ENCODE assay signal across 18 cellular contexts in the genomic region with DNA sequence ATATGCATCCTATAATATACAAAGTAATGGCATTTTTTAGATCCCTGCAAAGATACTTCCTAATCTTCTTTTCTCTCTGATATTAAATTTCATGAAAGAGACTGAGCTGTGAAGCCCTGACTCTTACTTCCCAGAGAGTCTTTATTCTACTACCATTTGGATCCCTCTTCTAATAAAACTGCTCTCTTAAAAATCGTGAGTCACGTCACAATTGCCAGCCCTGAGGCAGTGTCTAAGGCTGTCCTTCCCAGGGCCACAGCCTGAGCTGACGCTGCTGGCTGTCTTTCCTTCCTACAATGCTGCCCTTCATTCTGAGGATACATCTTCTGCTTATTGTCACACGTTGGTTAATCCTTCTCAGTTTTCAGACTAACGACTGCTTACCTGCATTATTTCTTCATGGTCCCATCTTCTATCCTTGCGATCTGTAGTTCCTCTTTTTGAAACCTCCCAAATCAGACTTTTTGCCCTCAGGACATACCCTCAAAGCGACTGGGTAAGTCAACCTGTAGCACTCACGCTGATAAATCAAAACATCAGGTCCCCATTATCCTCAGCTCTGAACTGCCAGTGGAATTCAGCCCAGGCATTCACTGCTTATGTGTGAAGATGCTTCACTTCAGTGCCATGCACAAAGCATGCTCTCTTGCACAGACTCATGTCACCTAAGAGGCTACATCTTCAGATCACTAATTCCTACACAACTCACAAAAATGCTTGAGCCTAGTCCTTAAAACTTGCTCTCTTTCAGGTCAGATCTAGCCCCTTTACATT.
DNase-seq lines count a peak whose midpoint lies in the region; ATAC-seq and TF ChIP-seq lines count a peak whose summit lies in the region.
"Had no signal": no experiment of that assay in that cellular context is flagged by ENCODE, and none has a peak within 500 bp of the region (broad histone marks: within the 10 kb centered on the region; RNA-seq: fewer than 3 reads in every experiment).

No MANE protein-coding gene starts in this region.

- TF ChIP-seq CTCF in HEK293 (tag by site-specific recombination; IDR thresholded peaks at IDR 0.05) (no peak), OCI-LY3 (IDR thresholded peaks at IDR 0.05; ENCODE audit: low read depth, low read length) (no peak), thoracic aorta (IDR thresholded peaks at IDR 0.05) (no peak)
- TF ChIP-seq CTCF in activated CD8-positive, alpha-beta T cell treated with anti-CD3 and anti-CD28 coated beads for 36 hours (IDR thresholded peaks at IDR 0.05) = no peak

- CTCF ChIA-PET in HEK293 (lab: Yijun Ruan, JAX) = no interaction called here
- CTCF ChIA-PET in activated CD8-positive, alpha-beta T cell treated with anti-CD3 and anti-CD28 coated beads for 36 hours (lab: Charles Lee) = interaction anchor here (1.2 kb wide), 1 partner anchor 11 kb away, joined by 3 read pairs; no protein-coding TSS in a partner anchor

- H3K36me3 ChIP-seq in HEK293 (ENCODE audit: control insufficient read depth in 2 of 2, insufficient read depth in 1 of 2, low read length in 2 of 2) (no peaks in the 10 kb centered on the region), OCI-LY3 (replicated peaks; ENCODE audit: low read depth, low read length) (no peaks in the 10 kb centered on the region), thoracic aorta (no peaks in the 10 kb centered on the region)
- H3K36me3 ChIP-seq: BLaER1 had no signal

- no peak overlapping the region for H2AFZ ChIP-seq in OCI-LY3 (ENCODE audit: low read depth, low read length)

- peaks cover 10% of the 10 kb centered on the region for H3K4me1 ChIP-seq in HEK293 (ENCODE audit: control insufficient read depth, insufficient read depth, low read length)
- peaks cover 29% of the 10 kb centered on the region for H3K4me1 ChIP-seq in OCI-LY3 (ENCODE audit: low read length)
- H3K4me1 ChIP-seq in thoracic aorta (ENCODE audit: control insufficient read depth in 1 of 2, low read depth in 2 of 2) = peaks cover 18 to 51% of the 10 kb centered on the region in 2 donors
- H3K4me1 ChIP-seq: BLaER1 had no signal

- in situ Hi-C loops in KBM-7 (cut with MboI; ENCODE audit: low pct_unique_long_range_greater_than_20kb, low sequenced_read_pairs) = no loop called here

- H3K9me3 Mint-ChIP-seq in activated CD8-positive, alpha-beta T cell treated with anti-CD3 and anti-CD28 coated beads for 36 hours = no peaks in the 10 kb centered on the region
- H3K9me3 Mint-ChIP-seq in T-helper 2 cell treated with Interferon-gamma antibody and Interleukin-4, amounts not matched to agents 5 μg/mL and 100 μg/mL, for 36 hours = no peaks in the 10 kb centered on the region
- H3K9me3 Mint-ChIP-seq: activated CD4-positive, alpha-beta memory T cell treated with anti-CD3 and anti-CD28 coated beads, Interleukin-2, amount 10 ng/mL, durations not matched to agents 7 days and 5 days; activated naive CD4-positive, alpha-beta T cell treated with anti-CD3 and anti-CD28 coated beads, Interleukin-2, amount 50 U/mL, for 24 hours; natural killer cell treated with Interleukin-12 subunit alpha and Interleukin-12 subunit beta and Interleukin-15 and Interleukin-18, amount 100 ng/mL, for 72 hours had no signal

- no peaks in the 10 kb centered on the region for H3K79me2 ChIP-seq in OCI-LY3 (ENCODE audit: low read length)

- H3K9me3 ChIP-seq in HEK293 (ENCODE audit: control insufficient read depth, insufficient read depth, low read depth, low read length) = no peaks in the 10 kb centered on the region
- H3K9me3 ChIP-seq in OCI-LY3 (ENCODE audit: insufficient read depth, low read length) = no peaks in the 10 kb centered on the region
- no peaks in the 10 kb centered on the region for H3K9me3 ChIP-seq in thoracic aorta
- H3K9me3 ChIP-seq: BLaER1 had no signal

- H3K27ac ChIP-seq in HEK293 (ENCODE audit: extremely low read depth, low read depth, low read length) (no peak overlapping the region), OCI-LY3 (ENCODE audit: low read length) (peak overlapping the region; percentile 76), thoracic aorta (peak overlapping the region; percentile 15 to 55)
- H3K27ac ChIP-seq: BLaER1 had no signal

- H4K20me1 ChIP-seq in OCI-LY3 (ENCODE audit: insufficient read depth, low read length) = no peaks in the 10 kb centered on the region
- H4K20me1 ChIP-seq: BLaER1 had no signal

- no peak overlapping the region for H3K4me3 Mint-ChIP-seq in activated CD8-positive, alpha-beta T cell treated with anti-CD3 and anti-CD28 coated beads for 36 hours
- no peak overlapping the region for H3K4me3 Mint-ChIP-seq in T-helper 2 cell treated with Interferon-gamma antibody and Interleukin-4, amounts not matched to agents 5 μg/mL and 100 μg/mL, for 36 hours
- H3K4me3 Mint-ChIP-seq: activated CD4-positive, alpha-beta memory T cell treated with anti-CD3 and anti-CD28 coated beads, Interleukin-2, amount 10 ng/mL, durations not matched to agents 7 days and 5 days; activated naive CD4-positive, alpha-beta T cell treated with anti-CD3 and anti-CD28 coated beads, Interleukin-2, amount 50 U/mL, for 24 hours; memory B cell; natural killer cell treated with Interleukin-12 subunit alpha and Interleukin-12 subunit beta and Interleukin-15 and Interleukin-18, amount 100 ng/mL, for 72 hours had no signal

- no peaks in the 10 kb centered on the region for H3K4me1 Mint-ChIP-seq in activated CD8-positive, alpha-beta T cell treated with anti-CD3 and anti-CD28 coated beads for 36 hours (ENCODE audit: low read depth)
- H3K4me1 Mint-ChIP-seq in T-helper 2 cell treated with Interferon-gamma antibody and Interleukin-4, amounts not matched to agents 5 μg/mL and 100 μg/mL, for 36 hours (ENCODE audit: low read depth) = peaks cover 7% of the 10 kb centered on the region
- H3K4me1 Mint-ChIP-seq: activated naive CD4-positive, alpha-beta T cell treated with anti-CD3 and anti-CD28 coated beads, Interleukin-2, amount 50 U/mL, for 24 hours; memory B cell had no signal

- no peaks in the 10 kb centered on the region for H3K27me3 ChIP-seq in OCI-LY3 (ENCODE audit: low read depth, low read length)
- H3K27me3 ChIP-seq in thoracic aorta (replicated peaks; ENCODE audit: insufficient read depth) = no peaks in the 10 kb centered on the region
- H3K27me3 ChIP-seq: BLaER1 had no signal

- intact Hi-C loops in activated CD8-positive, alpha-beta T cell treated with anti-CD3 and anti-CD28 coated beads for 36 hours (cut with micrococcal nuclease) = no loop called here

- ATAC-seq in esophagus mucosa = peak; percentile 29
- ATAC-seq in thoracic aorta (ENCODE audit: insufficient number of reproducible peaks, low FRiP score, low read depth) = no peak
- no peak for ATAC-seq in activated CD8-positive, alpha-beta T cell treated with anti-CD3 and anti-CD28 coated beads for 36 hours
- ATAC-seq: natural killer cell treated with Interleukin-12 subunit alpha and Interleukin-12 subunit beta and Interleukin-15 and Interleukin-18, amount 100 ng/mL, for 72 hours had no signal

- H3K36me3 Mint-ChIP-seq in activated CD8-positive, alpha-beta T cell treated with anti-CD3 and anti-CD28 coated beads for 36 hours (ENCODE audit: low read depth) = no peaks in the 10 kb centered on the region
- H3K36me3 Mint-ChIP-seq in T-helper 2 cell treated with Interferon-gamma antibody and Interleukin-4, amounts not matched to agents 5 μg/mL and 100 μg/mL, for 36 hours (ENCODE audit: low read depth) = no peaks in the 10 kb centered on the region
- H3K36me3 Mint-ChIP-seq: activated naive CD4-positive, alpha-beta T cell treated with anti-CD3 and anti-CD28 coated beads, Interleukin-2, amount 50 U/mL, for 24 hours; memory B cell; natural killer cell treated with Interleukin-12 subunit alpha and Interleukin-12 subunit beta and Interleukin-15 and Interleukin-18, amount 100 ng/mL, for 72 hours had no signal

- H3K4me2 ChIP-seq in OCI-LY3 (ENCODE audit: low read length) = peak overlapping the region; percentile 63
- H3K4me2 ChIP-seq: BLaER1 had no signal

- POLR2A ChIA-PET in HEK293 (lab: Yijun Ruan, JAX) = no interaction called here
- POLR2A ChIA-PET in activated CD8-positive, alpha-beta T cell treated with anti-CD3 and anti-CD28 coated beads for 36 hours (lab: Charles Lee) = no interaction called here

- H3K27me3 Mint-ChIP-seq in activated CD8-positive, alpha-beta T cell treated with anti-CD3 and anti-CD28 coated beads for 36 hours = no peaks in the 10 kb centered on the region
- H3K27me3 Mint-ChIP-seq in T-helper 2 cell treated with Interferon-gamma antibody and Interleukin-4, amounts not matched to agents 5 μg/mL and 100 μg/mL, for 36 hours (ENCODE audit: low read depth) = no peaks in the 10 kb centered on the region
- H3K27me3 Mint-ChIP-seq: activated CD4-positive, alpha-beta memory T cell treated with anti-CD3 and anti-CD28 coated beads, Interleukin-2, amount 10 ng/mL, durations not matched to agents 7 days and 5 days; activated naive CD4-positive, alpha-beta T cell treated with anti-CD3 and anti-CD28 coated beads, Interleukin-2, amount 50 U/mL, for 24 hours; memory B cell; natural killer cell treated with Interleukin-12 subunit alpha and Interleukin-12 subunit beta and Interleukin-15 and Interleukin-18, amount 100 ng/mL, for 72 hours had no signal

- no peak overlapping the region for H3K27ac Mint-ChIP-seq in activated CD8-positive, alpha-beta T cell treated with anti-CD3 and anti-CD28 coated beads for 36 hours
- no peak overlapping the region for H3K27ac Mint-ChIP-seq in T-helper 2 cell treated with Interferon-gamma antibody and Interleukin-4, amounts not matched to agents 5 μg/mL and 100 μg/mL, for 36 hours
- H3K27ac Mint-ChIP-seq: activated CD4-positive, alpha-beta memory T cell treated with anti-CD3 and anti-CD28 coated beads, Interleukin-2, amount 10 ng/mL, durations not matched to agents 7 days and 5 days; activated naive CD4-positive, alpha-beta T cell treated with anti-CD3 and anti-CD28 coated beads, Interleukin-2, amount 50 U/mL, for 24 hours; memory B cell; natural killer cell treated with Interleukin-12 subunit alpha and Interleukin-12 subunit beta and Interleukin-15 and Interleukin-18, amount 100 ng/mL, for 72 hours had no signal

- no peak overlapping the region; the same call in 1 of the 2 replicates for H3K9ac ChIP-seq in OCI-LY3 (ENCODE audit: low read length)
- H3K9ac ChIP-seq: BLaER1 had no signal

- DNase-seq in thoracic aorta (ENCODE audit: low spot score) = no peak
- no peak for DNase-seq in activated CD8-positive, alpha-beta T cell treated with anti-CD3 and anti-CD28 coated beads for 36 hours
- DNase-seq in T-helper 2 cell treated with Interferon-gamma antibody and Interleukin-4, amounts not matched to agents 5 μg/mL and 100 μg/mL, for 36 hours (ENCODE audit: low spot score) = no peak
- no peak for DNase-seq in KBM-7
- DNase-seq: activated CD4-positive, alpha-beta memory T cell treated with anti-CD3 and anti-CD28 coated beads, Interleukin-2, amount 10 ng/mL, durations not matched to agents 7 days and 5 days; cortex of kidney; NCI-H1694; NCI-H446; SHP77; stimulated activated CD4-positive, alpha-beta T cell treated with anti-CD3 and anti-CD28 coated beads, Interleukin-2, amount 100 ng/mL, for 48 hours; T-helper 1 cell had no signal

- H3K4me3 ChIP-seq in HEK293 (ENCODE audit: low read depth, low read length) (no peak overlapping the region), OCI-LY3 (ENCODE audit: low read length) (peak overlapping the region; percentile 34; the same call in 1 of the 2 replicates), thoracic aorta (no peak overlapping the region)
- H3K4me3 ChIP-seq: BLaER1 had no signal

TF ChIP-seq in HEK293, 187 proteins besides CTCF, POLR2A, EP300 and RAD21 (continues in another document):
- TF ChIP-seq ZNF529 (tag by site-specific recombination; IDR thresholded peaks at IDR 0.05; ENCODE audit: insufficient replicate concordance) = no peak
